In the genomic region with DNA sequence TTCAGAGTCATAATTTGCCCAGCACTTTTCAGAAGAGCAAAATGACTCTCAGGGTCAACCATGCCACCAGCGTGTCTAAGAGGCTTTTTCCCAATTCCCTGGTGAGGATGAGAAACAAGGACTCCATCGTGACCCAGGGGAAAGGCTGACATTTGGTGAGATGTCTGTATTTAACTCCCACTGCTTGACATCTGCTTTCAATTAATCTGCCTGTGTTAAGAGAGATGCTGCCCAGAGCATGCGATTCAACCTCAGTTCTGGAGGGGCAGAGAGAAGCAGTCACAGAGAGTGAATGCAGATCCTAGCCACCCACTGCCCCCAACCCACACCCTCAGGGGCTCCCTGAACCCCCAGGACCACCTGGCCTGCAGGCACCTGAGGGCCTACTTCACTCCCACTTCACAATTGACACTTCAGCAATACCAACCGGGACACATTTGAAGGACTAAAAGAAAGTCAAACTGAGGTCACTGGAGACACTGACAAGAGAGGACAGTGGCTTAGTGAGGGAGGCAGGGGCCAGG, we compare ENCODE assay signal across 20 cellular contexts.
DNase-seq lines count a peak whose midpoint lies in the region; ATAC-seq and TF ChIP-seq lines count a peak whose summit lies in the region.
"Had no signal": no experiment of that assay in that cellular context is flagged by ENCODE, and none has a peak within 500 bp of the region (broad histone marks: within the 10 kb centered on the region; RNA-seq: fewer than 3 reads in every experiment).

No MANE protein-coding gene starts in this region.

- no peaks in the 10 kb centered on the region for H3K4me1 ChIP-seq in PC-3 (ENCODE audit: insufficient read depth, low read length)
- no peaks in the 10 kb centered on the region for H3K4me1 ChIP-seq in naive thymus-derived CD4-positive, alpha-beta T cell (ENCODE audit: control insufficient read depth in 2 of 2, insufficient read depth in 2 of 2, low read length in 2 of 2)

- DNase-seq in BJ (ENCODE audit: low read depth): peak; percentile 10
- DNase-seq in NCI-H1694 (lab: John Stamatoyannopoulos, UW): peak; percentile 33
- DNase-seq in amniotic stem cell (lab: John Stamatoyannopoulos, UW): peak; percentile 33
- DNase-seq in myocyte (ENCODE audit: low read depth): peak; percentile 10
- no peak for DNase-seq in PC-3
- no peak for DNase-seq in naive thymus-derived CD4-positive, alpha-beta T cell
- DNase-seq: activated CD4-positive, alpha-beta T cell treated with anti-CD3 and anti-CD28 coated beads for 36 hours; activated naive CD8-positive, alpha-beta T cell treated with anti-CD3 and anti-CD28 coated beads, Interleukin-2, amount 50 U/mL, for 24 hours; activated T-cell treated with anti-CD3 and anti-CD28 coated beads, Interleukin-2, amount 50 U/mL, for 24 hours; CD8-positive, alpha-beta T cell; cerebellar nuclear complex; GF-D8; left colon; NCI-H510A; Right ventricle myocardium superior; stimulated activated CD4-positive, alpha-beta T cell treated with anti-CD3 and anti-CD28 coated beads, Interleukin-2, amount 100 ng/mL, for 48 hours had no signal

- TF ChIP-seq CTCF in BJ (IDR thresholded peaks at IDR 0.05; ENCODE audit: insufficient read depth, low read depth, low read length) (no peak), PC-3 (conservative IDR thresholded peaks at IDR 0.05; ENCODE audit: low read depth, low read length) (no peak)

- no peaks in the 10 kb centered on the region for H3K36me3 ChIP-seq in BJ (ENCODE audit: control insufficient read depth, insufficient read depth, low read length)
- H3K36me3 ChIP-seq in PC-3 (ENCODE audit: low read depth, low read length): no peaks in the 10 kb centered on the region
- no peaks in the 10 kb centered on the region for H3K36me3 ChIP-seq in naive thymus-derived CD4-positive, alpha-beta T cell (ENCODE audit: control insufficient read depth in 2 of 3, insufficient read depth in 3 of 3, low read length in 3 of 3)
- H3K36me3 ChIP-seq: tibial nerve had no signal

- H3K4me2 ChIP-seq in PC-3 (ENCODE audit: low read length): no peak overlapping the region

- ATAC-seq in HG03442 (IDR thresholded peaks at IDR 0.05; ENCODE audit: unreplicated experiment) (no peak), GM18870 (IDR thresholded peaks at IDR 0.05; ENCODE audit: unreplicated experiment) (no peak), PC-3 (no peak)
- no peak for ATAC-seq in naive thymus-derived CD4-positive, alpha-beta T cell
- ATAC-seq: activated CD4-positive, alpha-beta T cell treated with anti-CD3 and anti-CD28 coated beads for 36 hours; activated naive CD8-positive, alpha-beta T cell treated with anti-CD3 and anti-CD28 coated beads, Interleukin-2, amount 50 U/mL, for 24 hours; CD8-positive, alpha-beta T cell; HepG2; left colon had no signal

- BruUV-seq in PC-3 (replicated peaks; lab: Mats Ljungman, UMichigan): no TSS peak

- H3K79me2 ChIP-seq in PC-3 (ENCODE audit: low read length): no peaks in the 10 kb centered on the region

- H4K20me1 ChIP-seq in PC-3 (ENCODE audit: low read length): no peaks in the 10 kb centered on the region

- intact Hi-C loops in PC-3 (cut with micrococcal nuclease): no loop called here
- intact Hi-C loops in naive thymus-derived CD4-positive, alpha-beta T cell (cut with micrococcal nuclease): no loop called here

- POLR2A ChIA-PET in BJ (lab: Charles Lee): no interaction called here
- POLR2A ChIA-PET in PC-3 (lab: Charles Lee; ENCODE audit: unreplicated experiment): no interaction called here
- POLR2A ChIA-PET in naive thymus-derived CD4-positive, alpha-beta T cell (lab: Charles Lee): no interaction called here

- H3K4me1 Mint-ChIP-seq in naive thymus-derived CD4-positive, alpha-beta T cell: peaks cover 0 to 2% (median 0%) of the 10 kb centered on the region in 7 donors
- H3K4me1 Mint-ChIP-seq: activated CD4-positive, alpha-beta T cell treated with anti-CD3 and anti-CD28 coated beads for 36 hours; activated naive CD8-positive, alpha-beta T cell treated with anti-CD3 and anti-CD28 coated beads, Interleukin-2, amount 50 U/mL, for 24 hours had no signal

- H3K9me3 Mint-ChIP-seq in naive thymus-derived CD4-positive, alpha-beta T cell: no peaks in the 10 kb centered on the region
- H3K9me3 Mint-ChIP-seq: activated naive CD8-positive, alpha-beta T cell treated with anti-CD3 and anti-CD28 coated beads, Interleukin-2, amount 50 U/mL, for 24 hours; activated T-cell treated with anti-CD3 and anti-CD28 coated beads, Interleukin-2, amount 50 U/mL, for 24 hours; CD8-positive, alpha-beta T cell had no signal

- no peaks in the 10 kb centered on the region for H3K36me3 Mint-ChIP-seq in naive thymus-derived CD4-positive, alpha-beta T cell
- H3K36me3 Mint-ChIP-seq: CD8-positive, alpha-beta T cell had no signal

- CTCF ChIA-PET in BJ (lab: Yijun Ruan, JAX) (no interaction called here), PC-3 (lab: Charles Lee) (no interaction called here)
- CTCF ChIA-PET in naive thymus-derived CD4-positive, alpha-beta T cell (lab: Charles Lee): no interaction called here

- no peak overlapping the region for H3K9ac ChIP-seq in PC-3 (ENCODE audit: low read length)

- H3K27ac Mint-ChIP-seq in naive thymus-derived CD4-positive, alpha-beta T cell: no peak overlapping the region
- H3K27ac Mint-ChIP-seq: activated CD4-positive, alpha-beta T cell treated with anti-CD3 and anti-CD28 coated beads for 36 hours; activated naive CD8-positive, alpha-beta T cell treated with anti-CD3 and anti-CD28 coated beads, Interleukin-2, amount 50 U/mL, for 24 hours; activated T-cell treated with anti-CD3 and anti-CD28 coated beads, Interleukin-2, amount 50 U/mL, for 24 hours; CD8-positive, alpha-beta T cell had no signal

- no peak overlapping the region for H3K27ac ChIP-seq in PC-3 (ENCODE audit: low read length)
- H3K27ac ChIP-seq in naive thymus-derived CD4-positive, alpha-beta T cell (ENCODE audit: low read depth, low read length): no peak overlapping the region
- H3K27ac ChIP-seq: tibial nerve had no signal

- no peak overlapping the region for H2AFZ ChIP-seq in PC-3 (ENCODE audit: low read length)

- H3K27me3 ChIP-seq in BJ (ENCODE audit: control insufficient read depth, insufficient read depth, low read length) (peaks cover 2% of the 10 kb centered on the region), PC-3 (ENCODE audit: low read length) (peaks cover 44% of the 10 kb centered on the region)
- H3K27me3 ChIP-seq in naive thymus-derived CD4-positive, alpha-beta T cell (ENCODE audit: control insufficient read depth in 2 of 2, insufficient read depth in 2 of 2, low read length in 2 of 2): no peaks in the 10 kb centered on the region
- H3K27me3 ChIP-seq: tibial nerve had no signal

- H3K4me3 ChIP-seq in BJ (ENCODE audit: low read depth, low read length): no peak overlapping the region
- H3K4me3 ChIP-seq in PC-3 (ENCODE audit: low read length): no peak overlapping the region
- no peak overlapping the region for H3K4me3 ChIP-seq in naive thymus-derived CD4-positive, alpha-beta T cell (ENCODE audit: low read length)
- H3K4me3 ChIP-seq: tibial nerve had no signal

- no peaks in the 10 kb centered on the region for H3K9me2 ChIP-seq in PC-3 (replicated peaks; ENCODE audit: low read length)

- H3F3A ChIP-seq in PC-3 (ENCODE audit: low read length, unreplicated experiment): no peaks in the 10 kb centered on the region

- H3K9me3 ChIP-seq in PC-3 (ENCODE audit: low read length): no peaks in the 10 kb centered on the region
- no peaks in the 10 kb centered on the region for H3K9me3 ChIP-seq in naive thymus-derived CD4-positive, alpha-beta T cell (ENCODE audit: control insufficient read depth in 2 of 3, low read length in 3 of 3)
- H3K9me3 ChIP-seq: tibial nerve had no signal

- peaks cover 0 to 28% (median 8%) of the 10 kb centered on the region in 5 donors for H3K27me3 Mint-ChIP-seq in naive thymus-derived CD4-positive, alpha-beta T cell
- H3K27me3 Mint-ChIP-seq: activated naive CD8-positive, alpha-beta T cell treated with anti-CD3 and anti-CD28 coated beads, Interleukin-2, amount 50 U/mL, for 24 hours; activated T-cell treated with anti-CD3 and anti-CD28 coated beads, Interleukin-2, amount 50 U/mL, for 24 hours had no signal

- no peak overlapping the region for H3K4me3 Mint-ChIP-seq in naive thymus-derived CD4-positive, alpha-beta T cell
- H3K4me3 Mint-ChIP-seq: activated CD4-positive, alpha-beta T cell treated with anti-CD3 and anti-CD28 coated beads for 36 hours; activated naive CD8-positive, alpha-beta T cell treated with anti-CD3 and anti-CD28 coated beads, Interleukin-2, amount 50 U/mL, for 24 hours; activated T-cell treated with anti-CD3 and anti-CD28 coated beads, Interleukin-2, amount 50 U/mL, for 24 hours; CD8-positive, alpha-beta T cell had no signal

Comparison
In these comparisons a context has a peak if more than half of its experiments do, and no peak if none do; other contexts are left out.
1. DNase-seq: peak in BJ (single experiment), NCI-H1694 (single experiment), amniotic stem cell (single experiment) and myocyte (single experiment); none in PC-3 (single experiment) and naive thymus-derived CD4-positive, alpha-beta T cell (0 of 9).